6 cellular contexts compared by ENCODE assay signal in genomic region chr20:19806276-19806675, GRCh38. TPM values are rescaled to one million over a fixed set of nuclear protein-coding genes. Genes with fewer than 3 reads are reported as not detected.
DNase-seq lines count a peak whose midpoint lies in the region; ATAC-seq and TF ChIP-seq lines count a peak whose summit lies in the region.
"Not testable (repeated sequence)": the region's sequence is repeated elsewhere in the genome, so short reads cannot be mapped to it uniquely, and the experiment has no call there.

No MANE protein-coding gene starts in this region.

- not testable (repeated sequence) for TF ChIP-seq CTCF in HEK293 (tag by site-specific recombination; IDR thresholded peaks at IDR 0.05); RWPE2 (IDR thresholded peaks at IDR 0.05; ENCODE audit: poor library complexity, severe bottlenecking); gastroesophageal sphincter (IDR thresholded peaks at IDR 0.05); thyroid gland (IDR thresholded peaks at IDR 0.05)

- H3K27ac ChIP-seq in HEK293 (ENCODE audit: extremely low read depth, low read depth, low read length) (peak overlapping the region; percentile 56; the same call in 1 of the 2 replicates), RWPE2 (ENCODE audit: poor library complexity, severe bottlenecking) (peak overlapping the region; percentile 33), gastroesophageal sphincter (peak overlapping the region in 3 of 4 donors; percentile 29 to 45 (median 40)), right cardiac atrium (ENCODE audit: low read length) (peak overlapping the region; percentile 29), thyroid gland (peak overlapping the region; percentile 34 to 81 (median 70))

- H3K4me1 ChIP-seq in HEK293 (ENCODE audit: control insufficient read depth, insufficient read depth, low read length) (peaks cover 13% of the 10 kb centered on the region), RWPE2 (ENCODE audit: insufficient read depth, poor library complexity, severe bottlenecking) (peaks cover 17% of the 10 kb centered on the region), gastroesophageal sphincter (peaks cover 0 to 23% (median 11%) of the 10 kb centered on the region in 3 donors), right cardiac atrium (ENCODE audit: control insufficient read depth, insufficient read depth, low read length) (peaks cover 13% of the 10 kb centered on the region), thyroid gland (peaks cover 12 to 23% of the 10 kb centered on the region in 2 donors)

- not testable (repeated sequence) for TF ChIP-seq POLR2A in gastroesophageal sphincter (IDR thresholded peaks at IDR 0.05); thyroid gland (IDR thresholded peaks at IDR 0.05)

- 57 to 96% methylated on average over 4 to 6 of the region's 7 CpGs for whole genome bisulfite sequencing in gastroesophageal sphincter (ENCODE audit: low coverage in 1 of 2), 2 donors
- 76% methylated on average over 7 of the region's 7 CpGs for WGBS in right cardiac atrium
- 86 to 89% methylated on average over 7 of the region's 7 CpGs for WGBS in thyroid gland, 2 donors

- not testable (repeated sequence) for H3K9me3 ChIP-seq in HEK293 (ENCODE audit: control insufficient read depth, insufficient read depth, low read depth, low read length); RWPE2 (ENCODE audit: severe bottlenecking); gastroesophageal sphincter; right cardiac atrium (ENCODE audit: control insufficient read depth, low read length); thyroid gland

- H3K27me3 ChIP-seq in RWPE2 (ENCODE audit: insufficient read depth, poor library complexity, severe bottlenecking); gastroesophageal sphincter; right cardiac atrium (ENCODE audit: control insufficient read depth, insufficient read depth); thyroid gland: not testable (repeated sequence)

- not testable (repeated sequence) for TF ChIP-seq EP300 in gastroesophageal sphincter (IDR thresholded peaks at IDR 0.05)

- ATAC-seq in RWPE2 (ENCODE audit: low read depth); gastroesophageal sphincter; right cardiac atrium: not testable (repeated sequence)

- H3K4me3 ChIP-seq in HEK293 (ENCODE audit: low read depth, low read length); RWPE2 (ENCODE audit: severe bottlenecking); gastroesophageal sphincter; right cardiac atrium (ENCODE audit: low read length); thyroid gland (replicated peaks in 1 of 3): not testable (repeated sequence)

- DNase-seq in RWPE2 (ENCODE audit: low spot score); right cardiac atrium; thyroid gland: not testable (repeated sequence)
- peak; percentile 47 for DNase-seq in dermis blood vessel endothelial cell

- CTCF ChIA-PET in HEK293 (lab: Yijun Ruan, JAX): interaction anchor here (0.6 to 1.8 kb wide), 6 partner anchors 9 to 187 kb away, joined by 4 to 11 read pairs (median 4); no protein-coding TSS in a partner anchor

- not testable (repeated sequence) for H3K36me3 ChIP-seq in HEK293 (ENCODE audit: control insufficient read depth in 2 of 2, insufficient read depth in 1 of 2, low read length in 2 of 2); RWPE2 (ENCODE audit: low read depth); thyroid gland
- peaks cover 0 to 29% of the 10 kb centered on the region in 2 donors for H3K36me3 ChIP-seq in gastroesophageal sphincter

- intact Hi-C loops in right cardiac atrium (cut with DNase I); thyroid gland (cut with DNase I): not testable (repeated sequence)

- POLR2A ChIA-PET in HEK293 (lab: Yijun Ruan, JAX): interaction anchor here (0.5 to 1.8 kb wide), 3 partner anchors 9 to 246 kb away, joined by 3 to 5 read pairs (median 5); partner anchors contain the start of genes CFAP61 and CRNKL1

RNA-seq across cellular contexts. Expression of gene RIN2, which starts 48.2 kb away (rescaled TPM):
- total RNA-seq in dermis blood vessel endothelial cell (88.0 and 111 TPM in 2 replicates), gastroesophageal sphincter (10 to 100 TPM; 44.7 to 89.5 (median 54.8) TPM), right cardiac atrium (10 to 100 TPM; 47.8 to 70.9 (median 60.3) TPM), thyroid gland (10 to 100 TPM; 64.5 to 89.4 (median 77.5) TPM)
- 16.8 TPM for polyA plus RNA-seq in right cardiac atrium
